ENCODE assay signal across 7 cellular contexts in genomic region chr6:22205266-22205665, GRCh38.
"Had no signal": no experiment of that assay in that cellular context is flagged by ENCODE, and none has a peak within 500 bp of the region (broad histone marks: within the 10 kb centered on the region; RNA-seq: fewer than 3 reads in every experiment).

No MANE protein-coding gene starts in this region.

- H3K4me3 ChIP-seq: K562 had no signal

- H3K27ac ChIP-seq: HL-60 had no signal

- DNase-seq: IMR-90, KBM-7, KG1 had no signal

- FAIRE-seq: HepG2, HTR-8/SVneo, K562 had no signal

- ATAC-seq: HepG2, K562 had no signal
